In genomic region chr4:103019319-103020124, GRCh38 we compare ENCODE assay signal across 1 cellular context.
A peak's percentile ranks its signal among the peaks of the same experiment; 100 is the strongest.
TF ChIP-seq lines count a peak whose summit lies in the region.

TSS of gene SLC9B1 (minus strand) at chr4:103019705. CDS start at chr4:102991711, 27,994 bp downstream.

TF ChIP-seq in H1, 55 proteins besides CTCF, POLR2A, EP300 and RAD21:
- no peak for TF ChIP-seq HDAC6 (IDR thresholded peaks at IDR 0.05; ENCODE audit: low read depth, low read length)
- TF ChIP-seq TCF12 (IDR thresholded peaks at IDR 0.05; ENCODE audit: low read depth, low read length): no peak
- no peak for TF ChIP-seq SUZ12 (IDR thresholded peaks at IDR 0.05; ENCODE audit: low read length)
- TF ChIP-seq ATF3 (IDR thresholded peaks at IDR 0.05; ENCODE audit: insufficient read depth, low read depth, low read length): peak; percentile 83
- TF ChIP-seq, protein P1, sequence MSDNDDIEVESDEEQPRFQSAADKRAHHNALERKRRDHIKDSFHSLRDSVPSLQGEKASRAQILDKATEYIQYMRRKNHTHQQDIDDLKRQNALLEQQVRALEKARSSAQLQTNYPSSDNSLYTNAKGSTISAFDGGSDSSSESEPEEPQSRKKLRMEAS (IDR thresholded peaks at IDR 0.05): peak; percentile 94
- TF ChIP-seq TAF7 (optimal IDR thresholded peaks at IDR 0.05; ENCODE audit: borderline replicate concordance, low read depth, low read length): peak; percentile 63
- 0 out of 2 replicates have a peak, but pooled peaks have one; percentile 21 for TF ChIP-seq BACH1 (IDR thresholded peaks at IDR 0.05; ENCODE audit: low read length)
- TF ChIP-seq HDAC2 (IDR thresholded peaks at IDR 0.05; ENCODE audit: borderline replicate concordance in 1 of 2, low read depth in 2 of 2, low read length in 2 of 2): peak in 1 of 2 experiments; percentile 76; a peak in 1 of 4 replicates
- peak; percentile 74 for TF ChIP-seq E2F6 (IDR thresholded peaks at IDR 0.05)
- TF ChIP-seq YY1 (IDR thresholded peaks at IDR 0.05; ENCODE audit: low read depth, low read length): peak; percentile 7; the same call in 1 of the 2 replicates
- peak; percentile 78 for TF ChIP-seq SRF (IDR thresholded peaks at IDR 0.05; ENCODE audit: low read depth, low read length)
- peak; percentile 51; the same call in 1 of the 2 replicates for TF ChIP-seq JUND (IDR thresholded peaks at IDR 0.05; ENCODE audit: low read length)
- 0 out of 2 replicates have a peak, but pooled peaks have one; percentile 37 for TF ChIP-seq KDM5A (IDR thresholded peaks at IDR 0.05; ENCODE audit: low read length)
- no peak for TF ChIP-seq NANOG (IDR thresholded peaks at IDR 0.05; ENCODE audit: insufficient read depth, low read depth, low read length, poor library complexity, severe bottlenecking)
- peak; percentile 99 for TF ChIP-seq CEBPB (IDR thresholded peaks at IDR 0.05; ENCODE audit: low read depth, low read length)
- TF ChIP-seq TBP (IDR thresholded peaks at IDR 0.05; ENCODE audit: low read depth, low read length): peak; percentile 73
- TF ChIP-seq RNF2 (IDR thresholded peaks at IDR 0.05; ENCODE audit: borderline replicate concordance, low read depth, low read length, missing control alignments, poor library complexity, severe bottlenecking): no peak
- no peak for TF ChIP-seq CHD1 (IDR thresholded peaks at IDR 0.05; ENCODE audit: low read depth, low read length)
- no peak for TF ChIP-seq BCL11A (IDR thresholded peaks at IDR 0.05; ENCODE audit: low read depth in 2 of 2, low read length in 2 of 2)
- no peak for TF ChIP-seq RBBP5 (IDR thresholded peaks at IDR 0.05; ENCODE audit: borderline replicate concordance, low read depth, low read length)
- peak; percentile 68; the same call in 1 of the 2 replicates for TF ChIP-seq GTF2F1 (IDR thresholded peaks at IDR 0.05; ENCODE audit: borderline replicate concordance, low read depth, low read length)
- no peak for TF ChIP-seq CBX8 (IDR thresholded peaks at IDR 0.05; ENCODE audit: borderline replicate concordance, low read depth, low read length)
- TF ChIP-seq CREB1 (IDR thresholded peaks at IDR 0.05): peak; percentile 99
- TF ChIP-seq PHF8 (conservative IDR thresholded peaks at IDR 0.05; ENCODE audit: low read depth, low read length): peak; percentile 85
- peak; percentile 21; the same call in 1 of the 2 replicates for TF ChIP-seq NRF1 (IDR thresholded peaks at IDR 0.05; ENCODE audit: low read depth, low read length)
- TF ChIP-seq POLR2AphosphoS5 (IDR thresholded peaks at IDR 0.05; ENCODE audit: low read depth, low read length): peak; percentile 87
- TF ChIP-seq SP1 (IDR thresholded peaks at IDR 0.05; ENCODE audit: low read depth, low read length): peak; percentile 68
- no peak for TF ChIP-seq RXRA (IDR thresholded peaks at IDR 0.05; ENCODE audit: insufficient read depth, low read depth, low read length)
- TF ChIP-seq USF2 (IDR thresholded peaks at IDR 0.05; ENCODE audit: low read length): peak; percentile 30; the same call in 1 of the 2 replicates
- no peak for TF ChIP-seq MAFK (IDR thresholded peaks at IDR 0.05; ENCODE audit: low read depth, low read length)
- TF ChIP-seq RFX5 (IDR thresholded peaks at IDR 0.05; ENCODE audit: borderline replicate concordance, low read depth, low read length): no peak
- TF ChIP-seq, protein P2, sequence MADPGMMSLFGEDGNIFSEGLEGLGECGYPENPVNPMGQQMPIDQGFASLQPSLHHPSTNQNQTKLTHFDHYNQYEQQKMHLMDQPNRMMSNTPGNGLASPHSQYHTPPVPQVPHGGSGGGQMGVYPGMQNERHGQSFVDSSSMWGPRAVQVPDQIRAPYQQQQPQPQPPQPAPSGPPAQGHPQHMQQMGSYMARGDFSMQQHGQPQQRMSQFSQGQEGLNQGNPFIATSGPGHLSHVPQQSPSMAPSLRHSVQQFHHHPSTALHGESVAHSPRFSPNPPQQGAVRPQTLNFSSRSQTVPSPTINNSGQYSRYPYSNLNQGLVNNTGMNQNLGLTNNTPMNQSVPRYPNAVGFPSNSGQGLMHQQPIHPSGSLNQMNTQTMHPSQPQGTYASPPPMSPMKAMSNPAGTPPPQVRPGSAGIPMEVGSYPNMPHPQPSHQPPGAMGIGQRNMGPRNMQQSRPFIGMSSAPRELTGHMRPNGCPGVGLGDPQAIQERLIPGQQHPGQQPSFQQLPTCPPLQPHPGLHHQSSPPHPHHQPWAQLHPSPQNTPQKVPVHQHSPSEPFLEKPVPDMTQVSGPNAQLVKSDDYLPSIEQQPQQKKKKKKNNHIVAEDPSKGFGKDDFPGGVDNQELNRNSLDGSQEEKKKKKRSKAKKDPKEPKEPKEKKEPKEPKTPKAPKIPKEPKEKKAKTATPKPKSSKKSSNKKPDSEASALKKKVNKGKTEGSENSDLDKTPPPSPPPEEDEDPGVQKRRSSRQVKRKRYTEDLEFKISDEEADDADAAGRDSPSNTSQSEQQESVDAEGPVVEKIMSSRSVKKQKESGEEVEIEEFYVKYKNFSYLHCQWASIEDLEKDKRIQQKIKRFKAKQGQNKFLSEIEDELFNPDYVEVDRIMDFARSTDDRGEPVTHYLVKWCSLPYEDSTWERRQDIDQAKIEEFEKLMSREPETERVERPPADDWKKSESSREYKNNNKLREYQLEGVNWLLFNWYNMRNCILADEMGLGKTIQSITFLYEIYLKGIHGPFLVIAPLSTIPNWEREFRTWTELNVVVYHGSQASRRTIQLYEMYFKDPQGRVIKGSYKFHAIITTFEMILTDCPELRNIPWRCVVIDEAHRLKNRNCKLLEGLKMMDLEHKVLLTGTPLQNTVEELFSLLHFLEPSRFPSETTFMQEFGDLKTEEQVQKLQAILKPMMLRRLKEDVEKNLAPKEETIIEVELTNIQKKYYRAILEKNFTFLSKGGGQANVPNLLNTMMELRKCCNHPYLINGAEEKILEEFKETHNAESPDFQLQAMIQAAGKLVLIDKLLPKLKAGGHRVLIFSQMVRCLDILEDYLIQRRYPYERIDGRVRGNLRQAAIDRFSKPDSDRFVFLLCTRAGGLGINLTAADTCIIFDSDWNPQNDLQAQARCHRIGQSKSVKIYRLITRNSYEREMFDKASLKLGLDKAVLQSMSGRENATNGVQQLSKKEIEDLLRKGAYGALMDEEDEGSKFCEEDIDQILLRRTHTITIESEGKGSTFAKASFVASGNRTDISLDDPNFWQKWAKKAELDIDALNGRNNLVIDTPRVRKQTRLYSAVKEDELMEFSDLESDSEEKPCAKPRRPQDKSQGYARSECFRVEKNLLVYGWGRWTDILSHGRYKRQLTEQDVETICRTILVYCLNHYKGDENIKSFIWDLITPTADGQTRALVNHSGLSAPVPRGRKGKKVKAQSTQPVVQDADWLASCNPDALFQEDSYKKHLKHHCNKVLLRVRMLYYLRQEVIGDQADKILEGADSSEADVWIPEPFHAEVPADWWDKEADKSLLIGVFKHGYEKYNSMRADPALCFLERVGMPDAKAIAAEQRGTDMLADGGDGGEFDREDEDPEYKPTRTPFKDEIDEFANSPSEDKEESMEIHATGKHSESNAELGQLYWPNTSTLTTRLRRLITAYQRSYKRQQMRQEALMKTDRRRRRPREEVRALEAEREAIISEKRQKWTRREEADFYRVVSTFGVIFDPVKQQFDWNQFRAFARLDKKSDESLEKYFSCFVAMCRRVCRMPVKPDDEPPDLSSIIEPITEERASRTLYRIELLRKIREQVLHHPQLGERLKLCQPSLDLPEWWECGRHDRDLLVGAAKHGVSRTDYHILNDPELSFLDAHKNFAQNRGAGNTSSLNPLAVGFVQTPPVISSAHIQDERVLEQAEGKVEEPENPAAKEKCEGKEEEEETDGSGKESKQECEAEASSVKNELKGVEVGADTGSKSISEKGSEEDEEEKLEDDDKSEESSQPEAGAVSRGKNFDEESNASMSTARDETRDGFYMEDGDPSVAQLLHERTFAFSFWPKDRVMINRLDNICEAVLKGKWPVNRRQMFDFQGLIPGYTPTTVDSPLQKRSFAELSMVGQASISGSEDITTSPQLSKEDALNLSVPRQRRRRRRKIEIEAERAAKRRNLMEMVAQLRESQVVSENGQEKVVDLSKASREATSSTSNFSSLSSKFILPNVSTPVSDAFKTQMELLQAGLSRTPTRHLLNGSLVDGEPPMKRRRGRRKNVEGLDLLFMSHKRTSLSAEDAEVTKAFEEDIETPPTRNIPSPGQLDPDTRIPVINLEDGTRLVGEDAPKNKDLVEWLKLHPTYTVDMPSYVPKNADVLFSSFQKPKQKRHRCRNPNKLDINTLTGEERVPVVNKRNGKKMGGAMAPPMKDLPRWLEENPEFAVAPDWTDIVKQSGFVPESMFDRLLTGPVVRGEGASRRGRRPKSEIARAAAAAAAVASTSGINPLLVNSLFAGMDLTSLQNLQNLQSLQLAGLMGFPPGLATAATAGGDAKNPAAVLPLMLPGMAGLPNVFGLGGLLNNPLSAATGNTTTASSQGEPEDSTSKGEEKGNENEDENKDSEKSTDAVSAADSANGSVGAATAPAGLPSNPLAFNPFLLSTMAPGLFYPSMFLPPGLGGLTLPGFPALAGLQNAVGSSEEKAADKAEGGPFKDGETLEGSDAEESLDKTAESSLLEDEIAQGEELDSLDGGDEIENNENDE (IDR thresholded peaks at IDR 0.05; ENCODE audit: insufficient replicate concordance, low read length): no peak
- TF ChIP-seq TEAD4 (IDR thresholded peaks at IDR 0.05; ENCODE audit: low read depth, low read length): no peak
- peak; percentile 49; the same call in 1 of the 2 replicates for TF ChIP-seq SP4 (IDR thresholded peaks at IDR 0.05; ENCODE audit: low read length)
- peak; percentile 85 for TF ChIP-seq KDM4A (IDR thresholded peaks at IDR 0.05; ENCODE audit: low read depth, low read length, severe bottlenecking)
- TF ChIP-seq SIN3A (conservative IDR thresholded peaks at IDR 0.05 in 1 of 2, IDR thresholded peaks at IDR 0.05 in 1 of 2; ENCODE audit: low read depth in 1 of 2, low read length in 2 of 2): peak; percentile 61 to 69; a peak in 1 of 4 replicates
- TF ChIP-seq ASH2L (IDR thresholded peaks at IDR 0.05; ENCODE audit: low read length): peak; percentile 75
- peak; percentile 88 for TF ChIP-seq TAF1 (IDR thresholded peaks at IDR 0.05; ENCODE audit: low read depth, low read length)
